8 cellular contexts compared by ENCODE assay signal in the genomic region with DNA sequence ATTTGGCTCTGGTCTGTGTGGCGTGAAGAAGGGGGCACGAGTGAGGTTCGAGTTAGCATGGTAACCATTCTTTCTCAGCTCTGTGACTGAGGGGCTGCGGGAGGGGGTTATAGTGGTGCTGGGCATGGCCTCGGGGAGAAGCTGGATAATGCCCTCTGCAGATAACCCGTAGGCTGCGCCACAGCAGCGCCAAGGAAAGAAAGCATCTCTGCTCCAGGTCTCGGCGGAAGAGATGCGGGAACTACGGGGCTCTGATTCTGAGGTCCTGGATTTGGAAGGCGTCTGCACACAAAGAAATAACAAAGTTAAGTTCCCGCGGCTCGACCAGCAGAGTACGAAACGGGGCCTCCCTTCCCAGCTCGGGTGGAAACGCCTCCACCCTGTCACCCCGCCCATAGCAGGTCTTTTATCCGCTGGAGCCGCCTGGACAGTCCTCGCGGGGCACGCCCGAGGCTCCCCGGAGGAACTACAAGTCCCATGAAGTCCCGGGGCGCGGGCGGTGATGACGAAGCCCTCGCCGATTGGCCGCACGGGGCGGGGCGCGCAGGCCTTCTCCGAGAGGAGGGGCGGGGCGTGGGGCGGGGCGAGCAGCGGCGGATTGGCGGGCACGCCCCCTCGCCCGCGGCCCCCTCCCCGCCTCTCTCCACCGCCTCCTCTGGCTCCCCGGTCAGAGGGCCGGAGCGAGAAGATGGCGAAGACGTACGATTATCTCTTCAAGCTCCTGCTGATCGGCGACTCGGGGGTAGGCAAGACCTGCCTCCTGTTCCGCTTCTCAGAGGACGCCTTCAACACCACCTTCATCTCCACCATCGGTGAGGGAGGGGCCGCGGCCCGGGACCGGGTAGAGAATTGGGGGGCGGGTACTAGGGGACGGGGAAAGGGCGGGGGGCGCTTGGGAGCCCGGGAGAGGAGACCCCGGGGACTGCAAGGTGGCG. TPM values are rescaled to one million over a fixed set of nuclear protein-coding genes. Genes with fewer than 3 reads are reported as not detected.
A peak's percentile ranks its signal among the peaks of the same experiment; 100 is the strongest.
DNase-seq lines count a peak whose midpoint lies in the region; ATAC-seq, FAIRE-seq and TF ChIP-seq lines count a peak whose summit lies in the region.

Gene RAB8B (plus strand): TSS at position 670 of the 935 bp plus-strand sequence. CDS start 19 bp downstream, at position 689.

- no peaks in the 10 kb centered on the region for H3K27me3 ChIP-seq in DND-41 (ENCODE audit: insufficient read depth, low read length, poor library complexity)
- no peaks in the 10 kb centered on the region for H3K27me3 ChIP-seq in KMS-11 (ENCODE audit: insufficient read depth, low read depth)
- no peaks in the 10 kb centered on the region for H3K27me3 ChIP-seq in esophagus squamous epithelium

- H3K4me3 ChIP-seq in DND-41 (ENCODE audit: low read depth in 1 of 2, low read length in 2 of 2) = peak within 1 kb of the TSS; percentile 87 to 96
- no peak within 1 kb of the TSS for H3K4me3 ChIP-seq in KMS-11 (IDR thresholded peaks at IDR 0.05; ENCODE audit: insufficient read depth, low read depth, low read length)
- peak within 1 kb of the TSS; percentile 59 to 91 (median 87) for H3K4me3 ChIP-seq in esophagus squamous epithelium

- WGBS in esophagus squamous epithelium, 2 donors = 0 to 1% methylated on average over 3 to 45 of the region's 77 CpGs

- 0 out of 2 replicates have a peak, but pooled peaks cover 1% of the 10 kb centered on the region for H4K20me1 ChIP-seq in DND-41 (ENCODE audit: insufficient read depth, low read length)
- no peaks in the 10 kb centered on the region for H4K20me1 ChIP-seq in KMS-11 (ENCODE audit: insufficient read depth)

- H3K36me3 ChIP-seq in DND-41 (ENCODE audit: insufficient read depth, low read length) = no peaks in the 10 kb centered on the region
- H3K36me3 ChIP-seq in KMS-11 (ENCODE audit: insufficient read depth) = no peaks in the 10 kb centered on the region
- H3K36me3 ChIP-seq in esophagus squamous epithelium = no peaks in the 10 kb centered on the region

- peaks cover 52% of the 10 kb centered on the region for H3K4me1 ChIP-seq in DND-41 (ENCODE audit: insufficient read depth, low read length)
- H3K4me1 ChIP-seq in KMS-11 (ENCODE audit: low read depth, poor library complexity, severe bottlenecking) = peaks cover 47% of the 10 kb centered on the region
- H3K4me1 ChIP-seq in esophagus squamous epithelium = peaks cover 0 to 72% (median 12%) of the 10 kb centered on the region in 3 donors

- H3K4me2 ChIP-seq in DND-41 (ENCODE audit: insufficient read depth, low read length) (peak within 1 kb of the TSS; percentile 97), KMS-11 (peak within 1 kb of the TSS; percentile 91)

- DNase-seq in DND-41 (peak; percentile 94), RCC 7860 (ENCODE audit: low spot score) (peak; percentile 87), activated T-helper 1 cell treated with Interleukin-2 at 50 U/mL for 16 hours (ENCODE audit: low read depth) (peak; percentile 97), esophagus squamous epithelium (lab: John Stamatoyannopoulos, UW) (peak; percentile 91), myocyte (ENCODE audit: low read depth) (peak; percentile 98)
- DNase-seq in stimulated activated CD8-positive, alpha-beta memory T cell treated with anti-CD3 and anti-CD28 coated beads, Interleukin-7, amount 100 ng/mL, for 4 hours (ENCODE audit: low read depth in 2 of 2) = peak; percentile 96 to 98

- TF ChIP-seq CTCF in DND-41 (IDR thresholded peaks at IDR 0.05; ENCODE audit: borderline replicate concordance, extremely low read depth, low read length, poor library complexity, severe bottlenecking) (peak; percentile 25), KMS-11 (conservative IDR thresholded peaks at IDR 0.05; ENCODE audit: low read depth, low read length) (no peak), esophagus squamous epithelium (IDR thresholded peaks at IDR 0.05) (peak in 2 of 6 experiments; percentile 1 to 10)

- H2AFZ ChIP-seq in DND-41 (ENCODE audit: low read depth, low read length) = peak within 1 kb of the TSS; percentile 87
- peak within 1 kb of the TSS; percentile 99 for H2AFZ ChIP-seq in KMS-11 (ENCODE audit: low read depth)

- peak in 2 of 4 donors; percentile 66 to 84 for TF ChIP-seq POLR2A in esophagus squamous epithelium (IDR thresholded peaks at IDR 0.05)

- intact Hi-C loops in esophagus squamous epithelium (cut with DNase I) = no loop called here

- H3K9ac ChIP-seq in DND-41 (ENCODE audit: low read depth, low read length) (peak within 1 kb of the TSS; percentile 63), KMS-11 (peak within 1 kb of the TSS; percentile 30; the same call in 1 of the 2 replicates)

- H3K27ac ChIP-seq in DND-41 (ENCODE audit: low read length) = peak within 1 kb of the TSS; percentile 93
- no peak within 1 kb of the TSS for H3K27ac ChIP-seq in KMS-11
- H3K27ac ChIP-seq in esophagus squamous epithelium = peak within 1 kb of the TSS; percentile 76 to 95 (median 92)

- FAIRE-seq in RCC 7860 (lab: Jason Lieb, UNC) = no peak

- ATAC-seq in DND-41 (ENCODE audit: insufficient read depth, low read depth) (peak; percentile 80), GM21737 (IDR thresholded peaks at IDR 0.05; ENCODE audit: unreplicated experiment) (peak; percentile 75)

- no peaks in the 10 kb centered on the region for H3K9me3 ChIP-seq in DND-41 (ENCODE audit: insufficient read depth, low read length, severe bottlenecking)
- H3K9me3 ChIP-seq in esophagus squamous epithelium = no peaks in the 10 kb centered on the region

- peaks cover 43% of the 10 kb centered on the region for H3K79me2 ChIP-seq in DND-41 (ENCODE audit: insufficient read depth, low read length)
- H3K79me2 ChIP-seq in KMS-11 (ENCODE audit: insufficient read depth, low read depth) = peaks cover 5% of the 10 kb centered on the region

RNA-seq across cellular contexts. Expression of gene RAB8B, which starts in this region (rescaled TPM):
- total RNA-seq in esophagus squamous epithelium = 10 to 100 TPM in 2 of 4 donors, 1 to 10 TPM in 2; 3.1 to 22.7 (median 10.0) TPM
- total RNA-seq in myocyte = 16.4 and 24.0 TPM in 2 replicates
- 10.4 TPM for polyA plus RNA-seq in myocyte (2012)
